In the genomic region with DNA sequence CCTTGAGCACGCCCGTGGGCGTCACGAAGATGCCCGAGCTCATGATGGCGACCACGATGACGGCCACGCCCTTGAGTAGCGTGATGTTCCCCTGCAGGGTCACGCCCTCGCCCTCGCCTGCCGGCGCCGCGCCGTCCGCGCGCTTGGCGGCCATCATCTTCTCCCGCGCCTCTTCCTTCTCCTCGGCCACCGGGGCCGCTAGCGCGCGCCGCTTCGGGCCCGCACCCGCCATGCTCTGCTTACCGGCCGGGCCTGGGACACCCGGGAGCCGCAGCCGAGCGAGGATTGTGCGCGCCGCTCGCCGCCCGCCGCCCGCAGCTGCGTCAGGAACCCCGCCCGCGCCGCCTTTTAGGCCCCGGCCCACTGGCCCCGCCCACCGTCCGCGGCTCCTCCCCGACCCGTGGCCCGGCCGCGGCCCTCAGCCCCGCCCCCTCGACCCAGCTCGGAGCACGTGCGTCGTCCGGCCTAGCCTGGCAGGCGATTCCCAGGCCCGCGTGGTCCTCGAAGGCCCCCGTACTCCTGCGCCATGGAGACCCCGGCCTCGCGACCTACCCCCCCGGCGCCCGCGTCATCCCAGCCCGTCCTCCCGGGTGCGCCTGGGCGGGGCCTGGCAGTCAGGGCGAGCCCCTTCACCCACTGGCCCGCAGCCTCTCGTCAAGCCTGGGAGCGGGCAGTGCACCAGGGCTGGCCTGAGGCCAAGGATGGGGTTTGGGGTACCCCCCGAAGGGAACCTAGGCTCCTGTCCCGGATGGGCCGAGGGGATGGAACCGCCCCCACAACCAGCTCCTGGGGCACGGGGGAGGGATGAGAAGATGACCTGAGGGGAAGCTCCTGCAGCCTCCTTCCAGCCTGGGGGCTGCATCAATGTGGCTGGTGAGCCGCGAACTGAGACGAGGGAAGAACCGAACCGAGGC, we compare ENCODE assay signal across 8 cellular contexts.
DNase-seq lines count a peak whose midpoint lies in the region; ATAC-seq, FAIRE-seq and TF ChIP-seq lines count a peak whose summit lies in the region.
"Not testable (repeated sequence)": the region's sequence is repeated elsewhere in the genome, so short reads cannot be mapped to it uniquely, and the experiment has no call there.

No MANE protein-coding gene starts in this region.

- peaks cover 20% of the 10 kb centered on the region for H3K4me1 Mint-ChIP-seq in endodermal cell

- H3K27ac Mint-ChIP-seq in endodermal cell, result peak overlapping the region; percentile 99

- in situ Hi-C loops in Caki2 (cut with HindIII; ENCODE audit: low pct_unique_long_range_greater_than_20kb, low sequenced_read_pairs), result not testable (repeated sequence)

- H3K27me3 ChIP-seq in endodermal cell (ENCODE audit: control insufficient read depth, insufficient read depth, low read length, poor library complexity, severe bottlenecking), result not testable (repeated sequence)

- DNase-seq in Caki2 (ENCODE audit: low read depth) (peak; percentile 95), HTR-8/SVneo (ENCODE audit: insufficient read length, low spot score) (peak; percentile 58), NOMO-1 treated with dmso at 0.1 percent for 144 hours (lab: John Stamatoyannopoulos, UW; ENCODE audit: unreplicated experiment) (peak; percentile 70), endodermal cell (peak; percentile 100)
- peak; percentile 90 for DNase-seq in activated CD8-positive, alpha-beta memory T cell treated with anti-CD3 and anti-CD28 coated beads, Interleukin-2, amount 50 U/mL, for 24 hours (ENCODE audit: extremely low read depth)
- peak; percentile 99 for DNase-seq in stimulated activated CD8-positive, alpha-beta memory T cell treated with anti-CD3 and anti-CD28 coated beads, Interleukin-15, amount 100 ng/mL, for 24 hours (ENCODE audit: low read depth)

- H3K4me3 ChIP-seq in endodermal cell (ENCODE audit: low read length) (peak overlapping the region; percentile 96), mesodermal cell (ENCODE audit: extremely low read depth, insufficient read depth, low read length, poor library complexity, severe bottlenecking) (peak overlapping the region; percentile 59)

- not testable (repeated sequence) for H3K9me3 ChIP-seq in endodermal cell (ENCODE audit: control insufficient read depth, low read length); mesodermal cell (ENCODE audit: control insufficient read depth, low read length)

- not testable (repeated sequence) for H3K36me3 ChIP-seq in endodermal cell (ENCODE audit: control insufficient read depth, insufficient read depth, low read length); mesodermal cell (ENCODE audit: control insufficient read depth, insufficient read depth, low read length)

- not testable (repeated sequence) for FAIRE-seq in HTR-8/SVneo (lab: Jason Lieb, UNC)

- not testable (repeated sequence) for H3K4me1 ChIP-seq in endodermal cell (ENCODE audit: control insufficient read depth, insufficient read depth, low read length); mesodermal cell (ENCODE audit: control insufficient read depth, insufficient read depth, low read length, poor library complexity, severe bottlenecking)

- 0% methylated on average over 11 to 92 of the region's 101 CpGs for WGBS in endodermal cell (ENCODE audit: insufficient coverage in 1 of 2, insufficient read length in 1 of 2), 2 experiments
- 0% methylated on average over 81 to 82 of the region's 101 CpGs for WGBS in mesodermal cell (ENCODE audit: insufficient coverage in 2 of 2), 2 experiments

- H3K27me3 Mint-ChIP-seq in endodermal cell (ENCODE audit: insufficient read depth), result peaks cover 10% of the 10 kb centered on the region

- H3K4me3 Mint-ChIP-seq in endodermal cell, result peak overlapping the region; percentile 95

- H3K9ac ChIP-seq in endodermal cell (ENCODE audit: extremely low read depth, low read length, poor library complexity, severe bottlenecking), result peak overlapping the region; percentile 95

- not testable (repeated sequence) for H3K36me3 Mint-ChIP-seq in endodermal cell (ENCODE audit: low read depth)

- H3K9me3 Mint-ChIP-seq in endodermal cell, result not testable (repeated sequence)

- peak; percentile 56 for ATAC-seq in GM21390 (IDR thresholded peaks at IDR 0.05; ENCODE audit: unreplicated experiment)

- peak overlapping the region; percentile 96 for H3K27ac ChIP-seq in endodermal cell (ENCODE audit: low read depth, low read length)
- peak overlapping the region; percentile 96 for H3K27ac ChIP-seq in mesodermal cell (ENCODE audit: low read depth, low read length, severe bottlenecking)

- TF ChIP-seq CTCF in endodermal cell (conservative IDR thresholded peaks at IDR 0.05), result not testable (repeated sequence)

Comparison
In these comparisons a context has a peak if more than half of its experiments do, and no peak if none do; other contexts are left out.
1. Peak in every context shown above with its lines: DNase-seq, ATAC-seq, H3K4me3 ChIP-seq and H3K27ac ChIP-seq.